Comparison of ENCODE assay signal across 8 cellular contexts in the genomic region with DNA sequence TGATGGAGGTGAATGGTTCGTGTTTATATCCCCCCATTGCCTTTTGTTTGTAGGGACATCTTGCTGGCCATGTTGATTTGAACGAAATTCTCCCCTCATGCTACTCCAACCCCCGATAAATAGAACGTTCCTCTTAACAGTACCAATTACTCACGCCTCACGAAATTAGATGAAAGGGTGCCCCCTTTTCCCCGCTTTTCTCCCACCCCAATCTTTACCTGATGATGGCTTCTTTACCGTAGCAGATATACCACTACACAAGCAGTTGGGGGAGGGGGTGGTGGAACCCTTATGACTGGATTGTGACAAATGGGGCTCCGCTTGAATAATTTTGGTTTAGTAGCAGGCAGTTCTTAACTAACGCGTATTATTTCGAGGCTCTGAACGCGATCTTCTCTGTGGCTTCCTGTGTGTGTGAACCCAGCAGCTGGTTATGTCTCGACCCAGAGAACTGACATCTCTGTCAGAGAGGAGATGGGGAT. TPM values are rescaled to one million over a fixed set of nuclear protein-coding genes. Genes with fewer than 3 reads are reported as not detected.
DNase-seq lines count a peak whose midpoint lies in the region; ATAC-seq and TF ChIP-seq lines count a peak whose summit lies in the region.

No MANE protein-coding gene starts in this region.

- in situ Hi-C loops in GM13976 (cut with MboI; ENCODE audit: low sequenced_read_pairs, unreplicated experiment): loop anchor here (25.0 kb wide), 1 partner anchor 193 kb away; no protein-coding TSS in a partner anchor

- H3K27ac ChIP-seq in esophagus squamous epithelium: peak overlapping the region; percentile 95 to 98 (median 98)

- peak overlapping the region; percentile 86 for H3K27ac Mint-ChIP-seq in natural killer cell treated with Interleukin-12 subunit alpha and Interleukin-12 subunit beta and Interleukin-15 and Interleukin-18, amount 100 ng/mL, for 72 hours
- H3K27ac Mint-ChIP-seq in stimulated activated naive CD8-positive, alpha-beta T cell treated with anti-CD3 and anti-CD28 coated beads, Interleukin-15, Interleukin-2, amounts not matched to agents 100 ng/mL and 50 ng/mL, for 24 hours: peak overlapping the region; percentile 90

- H3K9me3 Mint-ChIP-seq in natural killer cell treated with Interleukin-12 subunit alpha and Interleukin-12 subunit beta and Interleukin-15 and Interleukin-18, amount 100 ng/mL, for 72 hours: no peaks in the 10 kb centered on the region
- H3K9me3 Mint-ChIP-seq in stimulated activated naive CD8-positive, alpha-beta T cell treated with anti-CD3 and anti-CD28 coated beads, Interleukin-15, Interleukin-2, amounts not matched to agents 100 ng/mL and 50 ng/mL, for 24 hours: no peaks in the 10 kb centered on the region

- peaks cover 5% of the 10 kb centered on the region for H3K36me3 Mint-ChIP-seq in natural killer cell treated with Interleukin-12 subunit alpha and Interleukin-12 subunit beta and Interleukin-15 and Interleukin-18, amount 100 ng/mL, for 72 hours
- peaks cover 12% of the 10 kb centered on the region for H3K36me3 Mint-ChIP-seq in stimulated activated naive CD8-positive, alpha-beta T cell treated with anti-CD3 and anti-CD28 coated beads, Interleukin-15, Interleukin-2, amounts not matched to agents 100 ng/mL and 50 ng/mL, for 24 hours (ENCODE audit: low read depth)

- no peak for TF ChIP-seq POLR2A in esophagus squamous epithelium (IDR thresholded peaks at IDR 0.05)

- H3K4me3 ChIP-seq in esophagus squamous epithelium: peak overlapping the region; percentile 82 to 99 (median 96)

- intact Hi-C loops in esophagus squamous epithelium (cut with DNase I): no loop called here

- no peaks in the 10 kb centered on the region for H3K27me3 ChIP-seq in esophagus squamous epithelium

- TF ChIP-seq CTCF in GM13976 (IDR thresholded peaks at IDR 0.05; ENCODE audit: borderline replicate concordance, control extremely low read depth, extremely low read depth, insufficient read depth, missing control alignments) (no peak), esophagus squamous epithelium (IDR thresholded peaks at IDR 0.05) (no peak)

- DNase-seq in GM13976 (ENCODE audit: low spot score) (peak; percentile 76), NCI-H82 treated with DMSO at 0.1 percent for 48 hours (lab: John Stamatoyannopoulos, UW; ENCODE audit: unreplicated experiment) (peak; percentile 51), activated T-cell treated with anti-CD3 and anti-CD28 coated beads for 1 hour (ENCODE audit: low read depth) (peak; percentile 25), esophagus squamous epithelium (lab: John Stamatoyannopoulos, UW) (no peak)
- peak; percentile 63 for DNase-seq in natural killer cell treated with Interleukin-12 subunit alpha and Interleukin-12 subunit beta and Interleukin-15 and Interleukin-18, amount 100 ng/mL, for 72 hours (ENCODE audit: low spot score)

- H3K9me3 ChIP-seq in esophagus squamous epithelium: no peaks in the 10 kb centered on the region

- H3K4me1 Mint-ChIP-seq in natural killer cell treated with Interleukin-12 subunit alpha and Interleukin-12 subunit beta and Interleukin-15 and Interleukin-18, amount 100 ng/mL, for 72 hours (ENCODE audit: low read depth in 2 of 2): peaks cover 27 to 43% of the 10 kb centered on the region in 2 donors
- H3K4me1 Mint-ChIP-seq in stimulated activated naive CD8-positive, alpha-beta T cell treated with anti-CD3 and anti-CD28 coated beads, Interleukin-15, Interleukin-2, amounts not matched to agents 100 ng/mL and 50 ng/mL, for 24 hours (ENCODE audit: low read depth): peaks cover 64% of the 10 kb centered on the region

- no peaks in the 10 kb centered on the region for H3K27me3 Mint-ChIP-seq in natural killer cell treated with Interleukin-12 subunit alpha and Interleukin-12 subunit beta and Interleukin-15 and Interleukin-18, amount 100 ng/mL, for 72 hours
- peaks cover 17% of the 10 kb centered on the region for H3K27me3 Mint-ChIP-seq in stimulated activated naive CD8-positive, alpha-beta T cell treated with anti-CD3 and anti-CD28 coated beads, Interleukin-15, Interleukin-2, amounts not matched to agents 100 ng/mL and 50 ng/mL, for 24 hours

- 0 to 1% methylated on average over 15 of the region's 15 CpGs for WGBS in esophagus squamous epithelium, 2 donors

- H3K4me1 ChIP-seq in esophagus squamous epithelium: peaks cover 4 to 49% (median 23%) of the 10 kb centered on the region in 3 donors

- ATAC-seq in HG02852 (IDR thresholded peaks at IDR 0.05; ENCODE audit: unreplicated experiment): peak; percentile 37
- peak in 1 of 2 donors; percentile 61 for ATAC-seq in natural killer cell treated with Interleukin-12 subunit alpha and Interleukin-12 subunit beta and Interleukin-15 and Interleukin-18, amount 100 ng/mL, for 72 hours
- no peak for ATAC-seq in HG02970 (IDR thresholded peaks at IDR 0.05; ENCODE audit: low FRiP score, unreplicated experiment)

- H3K36me3 ChIP-seq in esophagus squamous epithelium: peaks cover 0 to 7% (median 0%) of the 10 kb centered on the region in 3 donors

- H3K4me3 Mint-ChIP-seq in natural killer cell treated with Interleukin-12 subunit alpha and Interleukin-12 subunit beta and Interleukin-15 and Interleukin-18, amount 100 ng/mL, for 72 hours: peak overlapping the region; percentile 99
- peak overlapping the region; percentile 94 for H3K4me3 Mint-ChIP-seq in stimulated activated naive CD8-positive, alpha-beta T cell treated with anti-CD3 and anti-CD28 coated beads, Interleukin-15, Interleukin-2, amounts not matched to agents 100 ng/mL and 50 ng/mL, for 24 hours

RNA-seq across cellular contexts. Expression of a gene that starts 1.1 kb away (rescaled TPM):
- 10 to 100 TPM; 19.9 to 69.2 (median 26.6) TPM for total RNA-seq in esophagus squamous epithelium
- total RNA-seq in natural killer cell treated with Interleukin-12 subunit alpha and Interleukin-12 subunit beta and Interleukin-15 and Interleukin-18, amount 100 ng/mL, for 72 hours: 10 to 100 TPM; 35.0 to 50.4 TPM
